In genomic region chr16:89721644-89722391, GRCh38 we compare ENCODE assay signal across 7 cellular contexts. TPM values are rescaled to one million over a fixed set of nuclear protein-coding genes. Genes with fewer than 3 reads are reported as not detected.
A peak's percentile ranks its signal among the peaks of the same experiment; 100 is the strongest.
DNase-seq lines count a peak whose midpoint lies in the region; ATAC-seq lines count a peak whose summit lies in the region.

No MANE protein-coding gene starts in this region.

- DNase-seq in NOMO-1 treated with DMSO at 0.1 percent for 48 hours (lab: John Stamatoyannopoulos, UW; ENCODE audit: unreplicated experiment) (peak; percentile 83), activated T-cell treated with anti-CD3 and anti-CD28 coated beads for 1 hour (ENCODE audit: low read depth) (peak; percentile 80)
- DNase-seq in naive thymus-derived CD4-positive, alpha-beta T cell: peak; percentile 74 to 95 (median 92)

- H3K27me3 ChIP-seq in esophagus (ENCODE audit: control insufficient read depth in 1 of 2, insufficient read depth in 2 of 2, low read length in 2 of 2) (no peaks in the 10 kb centered on the region), stomach smooth muscle (ENCODE audit: control insufficient read depth in 1 of 2, insufficient read depth in 2 of 2, low read length in 2 of 2) (no peaks in the 10 kb centered on the region)
- H3K27me3 ChIP-seq in naive thymus-derived CD4-positive, alpha-beta T cell (ENCODE audit: control insufficient read depth in 2 of 2, insufficient read depth in 2 of 2, low read length in 2 of 2): no peaks in the 10 kb centered on the region

- H3K9me3 ChIP-seq in esophagus (ENCODE audit: control insufficient read depth in 2 of 2, insufficient read depth in 1 of 2, low read depth in 1 of 2, low read length in 1 of 2) (peaks cover 2 to 3% of the 10 kb centered on the region in 2 donors), stomach smooth muscle (ENCODE audit: control insufficient read depth in 2 of 2, low read length in 2 of 2) (no peaks in the 10 kb centered on the region)
- H3K9me3 ChIP-seq in naive thymus-derived CD4-positive, alpha-beta T cell (ENCODE audit: control insufficient read depth in 2 of 3, low read length in 3 of 3): no peaks in the 10 kb centered on the region

- H3K36me3 ChIP-seq in esophagus (ENCODE audit: control insufficient read depth in 2 of 2, insufficient read depth in 2 of 2, low read length in 1 of 2): peaks cover 0 to 14% of the 10 kb centered on the region in 2 donors
- H3K36me3 ChIP-seq in naive thymus-derived CD4-positive, alpha-beta T cell (ENCODE audit: control insufficient read depth in 2 of 3, insufficient read depth in 3 of 3, low read length in 3 of 3): peaks cover 2 to 30% (median 3%) of the 10 kb centered on the region in 3 experiments
- peaks cover 7 to 14% of the 10 kb centered on the region in 2 donors for H3K36me3 ChIP-seq in stomach smooth muscle (ENCODE audit: control insufficient read depth in 2 of 2, insufficient read depth in 2 of 2, low read length in 2 of 2)

- H3K4me3 Mint-ChIP-seq in naive thymus-derived CD4-positive, alpha-beta T cell: peak overlapping the region; percentile 88 to 99 (median 94)

- H3K9me3 Mint-ChIP-seq in naive thymus-derived CD4-positive, alpha-beta T cell: no peaks in the 10 kb centered on the region

- H3K4me1 Mint-ChIP-seq in naive thymus-derived CD4-positive, alpha-beta T cell: peaks cover 14 to 43% (median 30%) of the 10 kb centered on the region in 7 donors

- CTCF ChIA-PET in naive thymus-derived CD4-positive, alpha-beta T cell (lab: Charles Lee): no interaction called here

- intact Hi-C loops in naive thymus-derived CD4-positive, alpha-beta T cell (cut with micrococcal nuclease): loop anchor here (1.0 to 10.0 kb wide), 16 partner anchors 11 to 1267 kb away; partner anchors contain the start of genes FANCA (in 2 of the 2), CDK10 (in 1 of the 2), CHMP1A (in 1 of the 2) and CTU2 (in 1 of the 2)

- H3K27ac Mint-ChIP-seq in naive thymus-derived CD4-positive, alpha-beta T cell: peak overlapping the region; percentile 88 to 99 (median 95)

- H3K9ac ChIP-seq in stomach smooth muscle (ENCODE audit: low read length in 2 of 2): peak overlapping the region; percentile 62 to 77

- H3K4me3 ChIP-seq in esophagus (ENCODE audit: low read depth in 1 of 2, low read length in 2 of 2) (peak overlapping the region; percentile 73 to 85), stomach smooth muscle (ENCODE audit: low read length in 2 of 2) (peak overlapping the region; percentile 75 to 85)
- H3K4me3 ChIP-seq in naive thymus-derived CD4-positive, alpha-beta T cell (ENCODE audit: low read length): peak overlapping the region; percentile 94

- H3K27ac ChIP-seq in esophagus (ENCODE audit: low read depth in 2 of 2, low read length in 1 of 2) (peak overlapping the region; percentile 95 to 99), stomach smooth muscle (ENCODE audit: low read length) (peak overlapping the region; percentile 84)
- peak overlapping the region; percentile 89 for H3K27ac ChIP-seq in naive thymus-derived CD4-positive, alpha-beta T cell (ENCODE audit: low read depth, low read length)

- 0% methylated on average over 73 to 99 of the region's 99 CpGs for WGBS in esophagus, 2 donors

- H3K4me1 ChIP-seq in esophagus (ENCODE audit: control insufficient read depth in 2 of 2, insufficient read depth in 2 of 2, low read length in 1 of 2) (peaks cover 9 to 30% of the 10 kb centered on the region in 2 donors), stomach smooth muscle (ENCODE audit: control insufficient read depth, insufficient read depth, low read length) (peaks cover 34% of the 10 kb centered on the region)
- H3K4me1 ChIP-seq in naive thymus-derived CD4-positive, alpha-beta T cell (ENCODE audit: control insufficient read depth in 2 of 2, insufficient read depth in 2 of 2, low read length in 2 of 2): peaks cover 33 to 43% of the 10 kb centered on the region in 2 donors

- no peaks in the 10 kb centered on the region for H3K27me3 Mint-ChIP-seq in naive thymus-derived CD4-positive, alpha-beta T cell

- H3K36me3 Mint-ChIP-seq in naive thymus-derived CD4-positive, alpha-beta T cell: peaks cover 5 to 18% (median 15%) of the 10 kb centered on the region in 5 donors

- ATAC-seq in GM18502 (IDR thresholded peaks at IDR 0.05; ENCODE audit: poor library complexity, unreplicated experiment) (peak; percentile 36), HG02610 (IDR thresholded peaks at IDR 0.05; ENCODE audit: unreplicated experiment) (peak; percentile 27)
- ATAC-seq in naive thymus-derived CD4-positive, alpha-beta T cell: peak; percentile 70

- POLR2A ChIA-PET in naive thymus-derived CD4-positive, alpha-beta T cell (lab: Charles Lee): interaction anchor here (0.9 to 6.7 kb wide), 6 partner anchors 14 to 40 kb away, joined by 3 to 156 read pairs (median 20); partner anchors contain the start of gene SPATA2L

RNA-seq across cellular contexts. Expression of gene ZNF276, which starts 0.5 kb away (rescaled TPM):
- 10 to 100 TPM; 23.2 to 42.3 TPM for polyA plus RNA-seq in esophagus
- total RNA-seq in naive thymus-derived CD4-positive, alpha-beta T cell: 100 to 1,000 TPM in 4 of 5 experiments, 10 to 100 TPM in 1; 75.4 to 160 (median 137) TPM
- polyA plus RNA-seq in naive thymus-derived CD4-positive, alpha-beta T cell: 10 to 100 TPM; 17.0 to 65.1 TPM

RNA-seq across cellular contexts. Expression of gene VPS9D1, which starts 1.1 kb away (rescaled TPM):
- 10 to 100 TPM; 26.4 to 37.5 TPM for polyA plus RNA-seq in esophagus
- total RNA-seq in naive thymus-derived CD4-positive, alpha-beta T cell: 10 to 100 TPM; 11.2 to 28.9 (median 13.3) TPM
- 1 to 10 TPM in 1 of 2 donors, under 1 TPM in 1; 0.93 to 1.5 TPM for polyA plus RNA-seq in naive thymus-derived CD4-positive, alpha-beta T cell

RNA-seq across cellular contexts. Expression of gene SPATA2L, which starts 20.3 kb away (rescaled TPM):
- 1 to 10 TPM; 4.8 to 6.5 TPM for polyA plus RNA-seq in esophagus
- total RNA-seq in naive thymus-derived CD4-positive, alpha-beta T cell: 10 to 100 TPM in 3 of 5 experiments, 1 to 10 TPM in 2; 8.4 to 32.2 (median 12.0) TPM
- polyA plus RNA-seq in naive thymus-derived CD4-positive, alpha-beta T cell: 10 to 100 TPM in 1 of 2 donors, 1 to 10 TPM in 1; 7.0 to 12.4 TPM

RNA-seq across cellular contexts. Expression of gene CDK10, which starts 35.3 kb away (rescaled TPM):
- 10 to 100 TPM; 49.2 to 88.8 TPM for polyA plus RNA-seq in esophagus
- total RNA-seq in naive thymus-derived CD4-positive, alpha-beta T cell: 100 to 1,000 TPM in 3 of 5 experiments, 10 to 100 TPM in 2; 91.5 to 150 (median 102) TPM
- 10 to 100 TPM; 32.8 to 68.4 TPM for polyA plus RNA-seq in naive thymus-derived CD4-positive, alpha-beta T cell

Comparison
In these comparisons a context has a peak if more than half of its experiments do, and no peak if none do; other contexts are left out.
1. Peak in every context shown above with its lines: DNase-seq, ATAC-seq, H3K4me3 ChIP-seq and H3K27ac ChIP-seq.
2. RNA of gene VPS9D1, which starts 1.1 kb away (polyA plus RNA-seq): 26.4 to 37.5 TPM in esophagus; 0.93 to 1.5 TPM in naive thymus-derived CD4-positive, alpha-beta T cell; every median in the first group is over 10 times any median in the second.